ENCODE assay signal across 8 cellular contexts in genomic region chr4:78083035-78083434, GRCh38. TPM values are rescaled to one million over a fixed set of nuclear protein-coding genes. Genes with fewer than 3 reads are reported as not detected.
"Had no signal": no experiment of that assay in that cellular context is flagged by ENCODE, and none has a peak within 500 bp of the region (broad histone marks: within the 10 kb centered on the region; RNA-seq: fewer than 3 reads in every experiment).

No MANE protein-coding gene starts in this region.

- ATAC-seq: GM23338, HCT116 had no signal

- DNase-seq: H7, HFFc6, KBM-7 had no signal

- H3K4me2 ChIP-seq: GM23338 had no signal

- H2AFZ ChIP-seq: GM23338 had no signal

- H3K36me3 ChIP-seq: HAP-1 had no signal

- H3K4me3 ChIP-seq: GM23338, HAP-1 had no signal

- H3K9me3 ChIP-seq: HAP-1 had no signal

- H3K4me1 ChIP-seq: HAP-1 had no signal

- FAIRE-seq: HTR-8/SVneo had no signal

RNA-seq across cellular contexts. Expression of gene FRAS1, which starts 25.9 kb away (rescaled TPM):
- polyA plus RNA-seq: IgD-negative memory B cell had no signal
